Comparison of ENCODE assay signal across 8 cellular contexts in the genomic region with DNA sequence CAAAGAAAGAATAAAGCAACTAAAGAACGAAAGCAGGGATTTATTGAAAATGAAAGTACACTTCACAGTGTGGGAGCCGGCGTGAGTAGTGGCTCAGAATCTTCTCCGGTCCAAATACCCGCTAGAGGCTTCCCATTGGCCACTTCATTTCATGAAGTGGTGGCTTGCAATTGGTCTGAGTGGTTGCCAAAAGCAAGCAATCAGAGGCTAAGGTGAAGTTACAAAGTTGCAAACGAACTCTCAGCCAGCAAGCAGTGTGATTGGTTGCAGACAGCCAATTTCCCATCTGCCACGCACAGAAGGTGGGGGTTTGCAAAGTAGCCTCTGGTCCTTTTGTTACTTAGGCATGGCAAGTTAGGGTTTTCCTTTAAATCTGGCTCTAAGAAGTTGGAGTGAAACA. TPM values are rescaled to one million over a fixed set of nuclear protein-coding genes. Genes with fewer than 3 reads are reported as not detected.
A peak's percentile ranks its signal among the peaks of the same experiment; 100 is the strongest.
DNase-seq lines count a peak whose midpoint lies in the region; ATAC-seq and TF ChIP-seq lines count a peak whose summit lies in the region.

No MANE protein-coding gene starts in this region.

- DNase-seq in NCI-H460 (ENCODE audit: extremely low read depth, low read depth), result peak; percentile 16
- DNase-seq in fibroblast of mammary gland (ENCODE audit: low read depth), result peak; percentile 90
- peak; percentile 28 for DNase-seq in skeletal muscle cell (ENCODE audit: low read depth)
- no peak for DNase-seq in GM13977 (ENCODE audit: low spot score)
- no peak for DNase-seq in NCI-H2107 (lab: John Stamatoyannopoulos, UW)
- DNase-seq in Kasumi-1 (lab: John Stamatoyannopoulos, UW), result no peak
- no peak for DNase-seq in activated T-helper 2 cell treated with anti-CD3 and anti-CD28 coated beads, Interferon-gamma antibody, Interleukin-2, Interleukin-4, amounts not matched to agents 10 μg/mL and 5 μg/mL and 100 μg/mL, durations not matched to agents 14 hours and 24 hours and 36 hours (ENCODE audit: low spot score)

- H3K9me3 Mint-ChIP-seq in activated T-helper 2 cell treated with anti-CD3 and anti-CD28 coated beads, Interferon-gamma antibody, Interleukin-2, Interleukin-4, amounts not matched to agents 10 μg/mL and 5 μg/mL and 100 μg/mL, durations not matched to agents 14 hours and 24 hours and 36 hours, result peaks cover 4% of the 10 kb centered on the region

- TF ChIP-seq CTCF in fibroblast of mammary gland (conservative IDR thresholded peaks at IDR 0.05; ENCODE audit: control insufficient read depth, insufficient read depth, low read depth, low read length), result no peak
- TF ChIP-seq CTCF in GM13977 (IDR thresholded peaks at IDR 0.05; ENCODE audit: extremely low read depth, insufficient read depth, missing control alignments), result no peak

- H3K4me3 ChIP-seq in fibroblast of mammary gland (ENCODE audit: control insufficient read depth, low read depth, low read length) (peak overlapping the region; percentile 42), skeletal muscle cell (ENCODE audit: low read depth, low read length) (peak overlapping the region; percentile 12)

- intact Hi-C loops in activated T-helper 2 cell treated with anti-CD3 and anti-CD28 coated beads, Interferon-gamma antibody, Interleukin-2, Interleukin-4, amounts not matched to agents 10 μg/mL and 5 μg/mL and 100 μg/mL, durations not matched to agents 14 hours and 24 hours and 36 hours (cut with micrococcal nuclease), result loop anchor here (5.0 kb wide), 1 partner anchor 216 kb away; no protein-coding TSS in a partner anchor

- in situ Hi-C loops in GM13977 (cut with MboI; ENCODE audit: low pct_unique_long_range_greater_than_20kb, low sequenced_read_pairs, unreplicated experiment), result no loop called here

- H3K4me1 Mint-ChIP-seq in activated T-helper 2 cell treated with anti-CD3 and anti-CD28 coated beads, Interferon-gamma antibody, Interleukin-2, Interleukin-4, amounts not matched to agents 10 μg/mL and 5 μg/mL and 100 μg/mL, durations not matched to agents 14 hours and 24 hours and 36 hours (ENCODE audit: low read depth), result peaks cover 14% of the 10 kb centered on the region

- no peak overlapping the region for H3K27ac Mint-ChIP-seq in activated T-helper 2 cell treated with anti-CD3 and anti-CD28 coated beads, Interferon-gamma antibody, Interleukin-2, Interleukin-4, amounts not matched to agents 10 μg/mL and 5 μg/mL and 100 μg/mL, durations not matched to agents 14 hours and 24 hours and 36 hours

- H3K27me3 Mint-ChIP-seq in activated T-helper 2 cell treated with anti-CD3 and anti-CD28 coated beads, Interferon-gamma antibody, Interleukin-2, Interleukin-4, amounts not matched to agents 10 μg/mL and 5 μg/mL and 100 μg/mL, durations not matched to agents 14 hours and 24 hours and 36 hours (ENCODE audit: low read depth), result peaks cover 45% of the 10 kb centered on the region

- ATAC-seq in GM18867 (IDR thresholded peaks at IDR 0.05; ENCODE audit: unreplicated experiment), result peak; percentile 94

- no peak overlapping the region for H3K4me3 Mint-ChIP-seq in activated T-helper 2 cell treated with anti-CD3 and anti-CD28 coated beads, Interferon-gamma antibody, Interleukin-2, Interleukin-4, amounts not matched to agents 10 μg/mL and 5 μg/mL and 100 μg/mL, durations not matched to agents 14 hours and 24 hours and 36 hours (ENCODE audit: low read depth)

- peaks cover 3% of the 10 kb centered on the region for H3K36me3 Mint-ChIP-seq in activated T-helper 2 cell treated with anti-CD3 and anti-CD28 coated beads, Interferon-gamma antibody, Interleukin-2, Interleukin-4, amounts not matched to agents 10 μg/mL and 5 μg/mL and 100 μg/mL, durations not matched to agents 14 hours and 24 hours and 36 hours (ENCODE audit: low read depth)

RNA-seq across cellular contexts. Expression of gene CLOCK, which starts 6.7 kb away (rescaled TPM):
- total RNA-seq in NCI-H460 (2014; rRNA removed; shearing (Covaris generic)), result 18.8 and 21.7 TPM in 2 replicates
- 12.5 and 15.7 TPM in 2 replicates for polyA plus RNA-seq in NCI-H460 (2014; cell fraction: nucleus; rRNA removed)
- 7.2 and 7.4 TPM in 2 replicates for total RNA-seq in activated T-helper 2 cell treated with anti-CD3 and anti-CD28 coated beads, Interferon-gamma antibody, Interleukin-2, Interleukin-4, amounts not matched to agents 10 μg/mL and 5 μg/mL and 100 μg/mL, durations not matched to agents 14 hours and 24 hours and 36 hours

RNA-seq across cellular contexts. Expression of gene PDCL2, which starts 38.6 kb away (rescaled TPM):
- total RNA-seq in NCI-H460 (2014; rRNA removed; shearing (Covaris generic)), result not detected in 2 replicates
- not detected in 2 replicates for polyA plus RNA-seq in NCI-H460 (2014; cell fraction: nucleus; rRNA removed)
- total RNA-seq in activated T-helper 2 cell treated with anti-CD3 and anti-CD28 coated beads, Interferon-gamma antibody, Interleukin-2, Interleukin-4, amounts not matched to agents 10 μg/mL and 5 μg/mL and 100 μg/mL, durations not matched to agents 14 hours and 24 hours and 36 hours, result not detected in 2 replicates

Comparison
In these comparisons a context has a peak if more than half of its experiments do, and no peak if none do; other contexts are left out.
1. DNase-seq: peak in NCI-H460 (single experiment), fibroblast of mammary gland (single experiment) and skeletal muscle cell (single experiment); none in GM13977 (single experiment), NCI-H2107 (single experiment), Kasumi-1 (0 of 2) and activated T-helper 2 cell treated with anti-CD3 and anti-CD28 coated beads, Interferon-gamma antibody, Interleukin-2, Interleukin-4, amounts not matched to agents 10 μg/mL and 5 μg/mL and 100 μg/mL, durations not matched to agents 14 hours and 24 hours and 36 hours (single experiment).